11 cellular contexts compared by ENCODE assay signal in the genomic region with DNA sequence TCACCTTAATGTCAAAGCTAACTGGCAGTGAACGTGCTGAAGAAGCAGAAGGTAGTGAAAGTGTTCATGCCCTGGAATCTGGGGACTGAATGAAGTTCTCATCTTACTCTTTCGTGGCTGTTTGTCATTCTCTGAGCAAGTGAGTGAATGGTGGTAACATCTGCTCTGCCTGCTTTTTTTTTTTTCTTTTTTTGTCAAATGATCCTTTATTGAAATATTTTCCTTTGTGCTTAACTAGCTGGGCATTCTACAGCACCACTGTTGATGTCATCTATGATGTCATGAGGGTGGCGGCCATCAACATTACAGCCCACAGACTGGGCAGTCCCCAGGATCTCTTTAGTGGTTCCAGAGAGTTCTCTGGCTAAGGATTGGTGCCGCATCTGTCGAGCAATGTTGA.
"Had no signal": no experiment of that assay in that cellular context is flagged by ENCODE, and none has a peak within 500 bp of the region (broad histone marks: within the 10 kb centered on the region; RNA-seq: fewer than 3 reads in every experiment).

No MANE protein-coding gene starts in this region.

- H3K9me3 ChIP-seq: thyroid gland had no signal

- H3K27me3 ChIP-seq: left lung, thyroid gland had no signal

- H3K36me3 ChIP-seq: left lung, thyroid gland had no signal

- ATAC-seq: left lung; stimulated activated memory B cell treated with anti-CD40 and anti-IgM and Interleukin-4, amounts not matched to agents 10 μg/mL and 1 μg/mL and 100 μg/mL, for 72 hours had no signal

- H3K27ac ChIP-seq: left lung had no signal

- H3K4me3 ChIP-seq: left lung, thyroid gland had no signal

- H3K4me1 ChIP-seq: thyroid gland had no signal

- DNase-seq: activated CD4-positive, CD25-positive, alpha-beta regulatory T cell treated with anti-CD3 and anti-CD28 coated beads, Interleukin-2, amount 50 U/mL, for 72 hours; activated naive CD8-positive, alpha-beta T cell treated with anti-CD3 and anti-CD28 coated beads, Interleukin-2, amount 10 ng/mL, durations not matched to agents 7 days and 5 days; cerebellar nuclear complex; effector CD8-positive, alpha-beta T cell; hippocampal formation; left lung; nucleus accumbens; stimulated activated CD4-positive, alpha-beta T cell treated with anti-CD3 and anti-CD28 coated beads, Interleukin-12 subunit alpha, Interleukin-12 subunit beta, amount 100 ng/mL, for 4 hours; stimulated activated CD4-positive, alpha-beta T cell treated with anti-CD3 and anti-CD28 coated beads, Interleukin-2, amount 100 ng/mL, for 24 hours; thyroid gland had no signal
